11 cellular contexts compared by ENCODE assay signal in genomic region chr2:237256845-237257244, GRCh38.
A peak's percentile ranks its signal among the peaks of the same experiment; 100 is the strongest.
DNase-seq lines count a peak whose midpoint lies in the region; ATAC-seq and TF ChIP-seq lines count a peak whose summit lies in the region.
"Had no signal": no experiment of that assay in that cellular context is flagged by ENCODE, and none has a peak within 500 bp of the region (broad histone marks: within the 10 kb centered on the region; RNA-seq: fewer than 3 reads in every experiment).

No MANE protein-coding gene starts in this region.

- in situ Hi-C loops in astrocyte of the spinal cord (cut with HindIII; ENCODE audit: low sequenced_read_pairs), result no loop called here

- H3K27ac ChIP-seq in right atrium auricular region (peak overlapping the region; percentile 62 to 72), skin epidermis (peak overlapping the region in 20 of 21 experiments; percentile 39 to 94 (median 74))
- H3K27ac ChIP-seq in CD8-positive, alpha-beta T cell (ENCODE audit: low read depth, low read length), result no peak overlapping the region

- DNase-seq in EL (peak; percentile 59), astrocyte of the spinal cord (ENCODE audit: low read depth, low spot score) (peak; percentile 65), right atrium auricular region (ENCODE audit: low spot score) (peak; percentile 79), NCI-H748 (lab: John Stamatoyannopoulos, UW; ENCODE audit: unreplicated experiment) (no peak), GM19238 (ENCODE audit: insufficient read length, low spot score) (no peak)
- no peak for DNase-seq in CD8-positive, alpha-beta T cell
- DNase-seq in stimulated activated CD4-positive, alpha-beta T cell treated with anti-CD3 and anti-CD28 coated beads, Interleukin-4, amount 100 ng/mL, for 24 hours, result no peak
- DNase-seq: activated CD4-positive, alpha-beta T cell treated with anti-CD3 and anti-CD28 coated beads for 1 hour; activated gamma-delta T cell treated with Interleukin-2 at 50 U/mL for 16 hours; CD4-positive, CD25-positive, alpha-beta regulatory T cell had no signal

- no peak for TF ChIP-seq CTCF in astrocyte of the spinal cord (IDR thresholded peaks at IDR 0.05; ENCODE audit: low read depth, low read length)
- no peak for TF ChIP-seq CTCF in right atrium auricular region (IDR thresholded peaks at IDR 0.05)
- no peak for TF ChIP-seq CTCF in CD8-positive, alpha-beta T cell (IDR thresholded peaks at IDR 0.05)

- no peak for ATAC-seq in CD8-positive, alpha-beta T cell

- no peaks in the 10 kb centered on the region for H3K36me3 ChIP-seq in right atrium auricular region
- H3K36me3 ChIP-seq in CD8-positive, alpha-beta T cell (ENCODE audit: insufficient read depth, low read length), result no peaks in the 10 kb centered on the region

- H3K4me3 ChIP-seq in astrocyte of the spinal cord (ENCODE audit: low read depth, low read length), result no peak overlapping the region
- H3K4me3 ChIP-seq in right atrium auricular region, result no peak overlapping the region
- H3K4me3 ChIP-seq in skin epidermis, result no peak overlapping the region
- no peak overlapping the region for H3K4me3 ChIP-seq in CD8-positive, alpha-beta T cell (ENCODE audit: low read depth, low read length)

- no peaks in the 10 kb centered on the region for H3K9me3 Mint-ChIP-seq in CD8-positive, alpha-beta T cell

- H3K9me3 ChIP-seq in right atrium auricular region, result no peaks in the 10 kb centered on the region
- H3K9me3 ChIP-seq in CD8-positive, alpha-beta T cell (ENCODE audit: low read length), result no peaks in the 10 kb centered on the region

- CTCF ChIA-PET in CD8-positive, alpha-beta T cell (lab: Charles Lee), result interaction anchor here (1.0 kb wide), 1 partner anchor 218 kb away, joined by 3 read pairs; no protein-coding TSS in a partner anchor

- POLR2A ChIA-PET in CD8-positive, alpha-beta T cell (lab: Charles Lee), result no interaction called here

- no peaks in the 10 kb centered on the region for H3K27me3 ChIP-seq in right atrium auricular region
- H3K27me3 ChIP-seq in CD8-positive, alpha-beta T cell (ENCODE audit: insufficient read depth, low read length), result peaks cover 7% of the 10 kb centered on the region

- H3K27me3 Mint-ChIP-seq in CD8-positive, alpha-beta T cell (ENCODE audit: low read depth), result peaks cover 6% of the 10 kb centered on the region

- H3K27ac Mint-ChIP-seq in CD8-positive, alpha-beta T cell, result no peak overlapping the region
- H3K27ac Mint-ChIP-seq: CD4-positive, CD25-positive, alpha-beta regulatory T cell had no signal

- H3K4me1 Mint-ChIP-seq in CD8-positive, alpha-beta T cell (ENCODE audit: low read depth), result peaks cover 7% of the 10 kb centered on the region
- H3K4me1 Mint-ChIP-seq: CD4-positive, CD25-positive, alpha-beta regulatory T cell had no signal

- no peaks in the 10 kb centered on the region for H3K36me3 Mint-ChIP-seq in CD8-positive, alpha-beta T cell
- H3K36me3 Mint-ChIP-seq: CD4-positive, CD25-positive, alpha-beta regulatory T cell had no signal

- intact Hi-C loops in CD8-positive, alpha-beta T cell (cut with DNase I, micrococcal nuclease), result no loop called here

- H3K4me1 ChIP-seq in right atrium auricular region, result peaks cover 0 to 9% of the 10 kb centered on the region in 2 donors
- H3K4me1 ChIP-seq in CD8-positive, alpha-beta T cell (ENCODE audit: insufficient read depth, low read length), result no peaks in the 10 kb centered on the region

- H3K4me3 Mint-ChIP-seq in CD8-positive, alpha-beta T cell, result no peak overlapping the region
- H3K4me3 Mint-ChIP-seq: CD4-positive, CD25-positive, alpha-beta regulatory T cell had no signal

Comparison
In these comparisons a context has a peak if more than half of its experiments do, and no peak if none do; other contexts are left out.
1. DNase-seq: peak in EL (single experiment), astrocyte of the spinal cord (single experiment) and right atrium auricular region (single experiment); none in NCI-H748 (single experiment), CD8-positive, alpha-beta T cell (0 of 7), GM19238 (single experiment) and stimulated activated CD4-positive, alpha-beta T cell treated with anti-CD3 and anti-CD28 coated beads, Interleukin-4, amount 100 ng/mL, for 24 hours (single experiment).